ENCODE assay signal across 17 cellular contexts in the genomic region with DNA sequence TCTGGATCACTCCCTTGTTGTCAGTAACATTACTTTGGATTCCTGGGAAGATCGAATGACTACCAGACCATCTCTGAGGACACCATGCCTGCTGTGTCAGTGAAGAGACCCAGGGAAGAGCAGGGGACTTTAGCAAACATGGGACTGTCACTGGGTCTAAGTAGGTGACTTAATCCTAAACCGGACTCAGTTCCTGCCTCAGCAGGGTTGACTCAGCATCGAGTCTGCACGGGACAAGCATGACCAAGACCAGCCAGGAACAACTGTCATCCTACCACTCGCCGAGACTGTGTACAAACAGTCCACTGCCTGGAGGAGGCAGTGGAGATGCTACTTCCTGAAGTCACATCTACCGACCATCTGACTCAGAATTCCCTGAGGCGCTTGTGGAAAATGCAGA. TPM values are rescaled to one million over a fixed set of nuclear protein-coding genes. Genes with fewer than 3 reads are reported as not detected.
DNase-seq lines count a peak whose midpoint lies in the region; ATAC-seq, FAIRE-seq and TF ChIP-seq lines count a peak whose summit lies in the region.
"Had no signal": no experiment of that assay in that cellular context is flagged by ENCODE, and none has a peak within 500 bp of the region (broad histone marks: within the 10 kb centered on the region; RNA-seq: fewer than 3 reads in every experiment).

No MANE protein-coding gene starts in this region.

- CTCF ChIA-PET in A673 (lab: Charles Lee) (no interaction called here), Panc1 (lab: Charles Lee) (no interaction called here)

- H3K36me3 ChIP-seq in A673 (ENCODE audit: insufficient read depth, low read length, poor library complexity, severe bottlenecking) (no peaks in the 10 kb centered on the region), Panc1 (ENCODE audit: control insufficient read depth, insufficient read depth, low read length) (no peaks in the 10 kb centered on the region)
- no peaks in the 10 kb centered on the region for H3K36me3 ChIP-seq in effector memory CD4-positive, alpha-beta T cell (ENCODE audit: control insufficient read depth, insufficient read depth, low read length)
- H3K36me3 ChIP-seq: BLaER1, Peyer's patch had no signal

- H3K4me1 Mint-ChIP-seq in stimulated activated naive B cell treated with anti-CD40 and anti-IgM and Interleukin-4, amounts not matched to agents 10 μg/mL and 1 μg/mL and 100 μg/mL, for 72 hours: no peaks in the 10 kb centered on the region
- H3K4me1 Mint-ChIP-seq: activated CD4-positive, alpha-beta T cell treated with anti-CD3 and anti-CD28 coated beads, Interleukin-2, amount 10 ng/mL, durations not matched to agents 24 days and 14 days; central memory CD8-positive, alpha-beta T cell had no signal

- H3K27me3 Mint-ChIP-seq in stimulated activated naive B cell treated with anti-CD40 and anti-IgM and Interleukin-4, amounts not matched to agents 10 μg/mL and 1 μg/mL and 100 μg/mL, for 72 hours: peaks cover 0 to 6% of the 10 kb centered on the region in 2 donors
- H3K27me3 Mint-ChIP-seq: activated T-cell treated with anti-CD3 and anti-CD28 coated beads, Interleukin-2, amount 50 U/mL, for 24 hours had no signal

- no peak overlapping the region for H3K27ac ChIP-seq in A673 (ENCODE audit: low read depth, low read length, poor library complexity, severe bottlenecking)
- no peak overlapping the region for H3K27ac ChIP-seq in Panc1 (ENCODE audit: low read length)
- no peak overlapping the region for H3K27ac ChIP-seq in effector memory CD4-positive, alpha-beta T cell (ENCODE audit: insufficient read depth, low read length, poor library complexity, severe bottlenecking)
- H3K27ac ChIP-seq: BLaER1, Peyer's patch had no signal

- no peak overlapping the region for H3K4me3 Mint-ChIP-seq in stimulated activated naive B cell treated with anti-CD40 and anti-IgM and Interleukin-4, amounts not matched to agents 10 μg/mL and 1 μg/mL and 100 μg/mL, for 72 hours
- H3K4me3 Mint-ChIP-seq: activated CD4-positive, alpha-beta T cell treated with anti-CD3 and anti-CD28 coated beads, Interleukin-2, amount 10 ng/mL, durations not matched to agents 24 days and 14 days; activated T-cell treated with anti-CD3 and anti-CD28 coated beads, Interleukin-2, amount 50 U/mL, for 24 hours; central memory CD8-positive, alpha-beta T cell had no signal

- H3K9me3 ChIP-seq in A673 (ENCODE audit: low read depth, low read length, poor library complexity, severe bottlenecking) (no peaks in the 10 kb centered on the region), Panc1 (ENCODE audit: control insufficient read depth, insufficient read depth, low read depth, low read length) (no peaks in the 10 kb centered on the region)
- no peaks in the 10 kb centered on the region for H3K9me3 ChIP-seq in effector memory CD4-positive, alpha-beta T cell (ENCODE audit: control insufficient read depth, low read length)
- H3K9me3 ChIP-seq: Peyer's patch had no signal

- H3K36me3 Mint-ChIP-seq in stimulated activated naive B cell treated with anti-CD40 and anti-IgM and Interleukin-4, amounts not matched to agents 10 μg/mL and 1 μg/mL and 100 μg/mL, for 72 hours: no peaks in the 10 kb centered on the region

- no peaks in the 10 kb centered on the region for H3K9me3 Mint-ChIP-seq in stimulated activated naive B cell treated with anti-CD40 and anti-IgM and Interleukin-4, amounts not matched to agents 10 μg/mL and 1 μg/mL and 100 μg/mL, for 72 hours
- H3K9me3 Mint-ChIP-seq: activated CD4-positive, alpha-beta T cell treated with anti-CD3 and anti-CD28 coated beads, Interleukin-2, amount 10 ng/mL, durations not matched to agents 24 days and 14 days; activated T-cell treated with anti-CD3 and anti-CD28 coated beads, Interleukin-2, amount 50 U/mL, for 24 hours; central memory CD8-positive, alpha-beta T cell had no signal

- POLR2A ChIA-PET in A673 (lab: Charles Lee; ENCODE audit: low non-redundant PET): no interaction called here
- POLR2A ChIA-PET in Panc1 (lab: Charles Lee): no interaction called here

- H3K27me3 ChIP-seq in A673 (replicated peaks; ENCODE audit: insufficient read depth, low read depth, low read length, poor library complexity): no peaks in the 10 kb centered on the region
- H3K27me3 ChIP-seq in Panc1 (ENCODE audit: control insufficient read depth, insufficient read depth, low read length): no peaks in the 10 kb centered on the region
- no peaks in the 10 kb centered on the region for H3K27me3 ChIP-seq in effector memory CD4-positive, alpha-beta T cell (replicated peaks; ENCODE audit: control insufficient read depth, insufficient read depth, low read length, poor library complexity, severe bottlenecking)
- H3K27me3 ChIP-seq: BLaER1, Peyer's patch had no signal

- DNase-seq in A673 (ENCODE audit: low spot score) (no peak), GM19239 (ENCODE audit: insufficient read length, low spot score) (no peak), Panc1 (ENCODE audit: low read depth, low spot score) (no peak), fibroblast of mammary gland (ENCODE audit: low read depth) (no peak), NCI-H2196 (lab: John Stamatoyannopoulos, UW; ENCODE audit: unreplicated experiment) (no peak)
- no peak for DNase-seq in effector memory CD4-positive, alpha-beta T cell
- DNase-seq in stimulated activated naive B cell treated with anti-CD40 and anti-IgM and Interleukin-4, amounts not matched to agents 10 μg/mL and 1 μg/mL and 100 μg/mL, for 72 hours: no peak
- DNase-seq: activated CD4-positive, alpha-beta T cell treated with anti-CD3 and anti-CD28 coated beads, Interleukin-2, amount 10 ng/mL, durations not matched to agents 24 days and 14 days; activated T-cell treated with anti-CD3 and anti-CD28 coated beads, Interleukin-2, amount 50 U/mL, for 24 hours; NCI-H1105 treated with DMSO at 0.1 percent for 48 hours; NCI-H345; Peyer's patch had no signal

- H3K4me1 ChIP-seq in A673 (ENCODE audit: insufficient read depth, low read length, poor library complexity, severe bottlenecking) (no peaks in the 10 kb centered on the region), Panc1 (ENCODE audit: control insufficient read depth, insufficient read depth, low read length) (no peaks in the 10 kb centered on the region)
- no peaks in the 10 kb centered on the region for H3K4me1 ChIP-seq in effector memory CD4-positive, alpha-beta T cell (ENCODE audit: control insufficient read depth, insufficient read depth, low read length, poor library complexity, severe bottlenecking)
- H3K4me1 ChIP-seq: BLaER1 had no signal

- TF ChIP-seq CTCF in A673 (conservative IDR thresholded peaks at IDR 0.05; ENCODE audit: low read depth, low read length) (0 out of 2 replicates have a peak, but pooled peaks have one; percentile 9), Panc1 (IDR thresholded peaks at IDR 0.05) (no peak), fibroblast of mammary gland (conservative IDR thresholded peaks at IDR 0.05; ENCODE audit: control insufficient read depth, insufficient read depth, low read depth, low read length) (peak; percentile 7)

- FAIRE-seq in GM19239 (lab: Jason Lieb, UNC): peak; percentile 14
- FAIRE-seq: endometrium, GM12891 had no signal

- BruUV-seq in A673 (replicated peaks; lab: Mats Ljungman, UMichigan) (no TSS peak), Panc1 (replicated peaks; lab: Mats Ljungman, UMichigan) (no TSS peak)

- peak; percentile 59; the same call in 1 of the 2 replicates for ATAC-seq in Panc1
- no peak for ATAC-seq in stimulated activated naive B cell treated with anti-CD40 and anti-IgM and Interleukin-4, amounts not matched to agents 10 μg/mL and 1 μg/mL and 100 μg/mL, for 72 hours (replicated peaks)
- no peak for ATAC-seq in GM21737 (IDR thresholded peaks at IDR 0.05; ENCODE audit: unreplicated experiment)

- in situ Hi-C loops in Panc1 (cut with HindIII; ENCODE audit: low pct_unique_long_range_greater_than_20kb, low sequenced_read_pairs): no loop called here

- H3K4me3 ChIP-seq in A673 (ENCODE audit: low read depth, low read length, poor library complexity, severe bottlenecking): no peak overlapping the region
- H3K4me3 ChIP-seq in Panc1 (ENCODE audit: low read depth in 2 of 2, low read length in 2 of 2): no peak overlapping the region
- no peak overlapping the region for H3K4me3 ChIP-seq in fibroblast of mammary gland (ENCODE audit: control insufficient read depth, low read depth, low read length)
- no peak overlapping the region for H3K4me3 ChIP-seq in effector memory CD4-positive, alpha-beta T cell (ENCODE audit: insufficient read depth, low read depth, low read length, poor library complexity, severe bottlenecking)
- H3K4me3 ChIP-seq: BLaER1, Peyer's patch had no signal

- H3K27ac Mint-ChIP-seq in stimulated activated naive B cell treated with anti-CD40 and anti-IgM and Interleukin-4, amounts not matched to agents 10 μg/mL and 1 μg/mL and 100 μg/mL, for 72 hours: no peak overlapping the region
- H3K27ac Mint-ChIP-seq: activated CD4-positive, alpha-beta T cell treated with anti-CD3 and anti-CD28 coated beads, Interleukin-2, amount 10 ng/mL, durations not matched to agents 24 days and 14 days; activated T-cell treated with anti-CD3 and anti-CD28 coated beads, Interleukin-2, amount 50 U/mL, for 24 hours had no signal

- intact Hi-C loops in A673 (cut with micrococcal nuclease; ENCODE audit: unreplicated experiment) (no loop called here), Panc1 (cut with micrococcal nuclease; ENCODE audit: unreplicated experiment) (no loop called here)

RNA-seq across cellular contexts. Expression of a gene that starts 53.2 kb away (rescaled TPM):
- total RNA-seq in A673 (2021) (46.5 and 51.6 TPM in 2 replicates), Panc1 (2021; ENCODE audit: unreplicated experiment) (73.0 TPM)
- polyA plus RNA-seq in Panc1 (2012; ENCODE audit: insufficient read length): 60.4 TPM
